8 cellular contexts compared by ENCODE assay signal in the genomic region with DNA sequence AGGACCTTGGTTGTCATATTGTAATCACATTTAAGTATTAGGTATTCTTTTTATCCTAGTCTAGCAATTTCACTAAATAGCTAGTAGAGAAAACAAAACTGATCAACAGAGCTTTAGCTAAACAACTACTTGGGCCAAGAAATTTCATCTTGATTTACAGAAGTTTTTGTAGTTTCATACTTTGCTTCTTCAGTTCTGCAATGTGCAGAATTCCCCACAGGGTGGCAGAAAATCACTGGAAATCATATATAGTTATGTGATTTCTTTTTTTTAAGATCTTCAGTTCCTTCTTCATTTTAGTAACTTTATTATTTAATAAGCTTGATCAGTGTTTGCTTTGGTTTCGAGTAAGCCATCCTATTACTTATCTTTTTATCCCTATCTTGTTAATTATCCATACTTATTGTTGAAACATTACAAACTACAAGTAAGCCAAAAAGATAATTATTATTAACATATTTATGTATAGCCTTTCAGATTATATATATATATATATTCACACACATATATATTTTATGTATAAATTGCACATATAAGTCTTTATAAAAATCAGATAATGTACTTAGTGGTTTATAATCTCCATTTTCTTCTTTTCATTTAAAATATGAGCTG. TPM values are rescaled to one million over a fixed set of nuclear protein-coding genes. Genes with fewer than 3 reads are reported as not detected.
A peak's percentile ranks its signal among the peaks of the same experiment; 100 is the strongest.
DNase-seq lines count a peak whose midpoint lies in the region; ATAC-seq and TF ChIP-seq lines count a peak whose summit lies in the region.

No MANE protein-coding gene starts in this region.

- peak overlapping the region in 3 of 4 donors; percentile 9 to 99 (median 99) for H3K27ac ChIP-seq in gastroesophageal sphincter

- peaks cover 5 to 36% (median 8%) of the 10 kb centered on the region in 3 donors for H3K4me1 ChIP-seq in gastroesophageal sphincter

- DNase-seq in AG08395 (ENCODE audit: low spot score), result peak; percentile 25
- peak; percentile 14 for DNase-seq in NCI-H774 (lab: John Stamatoyannopoulos, UW)
- DNase-seq in activated gamma-delta T cell treated with anti-CD3 and anti-CD28 coated beads, Interleukin-2, amount 50 U/mL, for 16 hours (ENCODE audit: low read depth), result peak; percentile 25
- DNase-seq in stimulated activated CD4-positive, alpha-beta T cell treated with anti-CD3 and anti-CD28 coated beads, Interleukin-1b, Interleukin-23, amount 100 ng/mL, for 4 hours (ENCODE audit: low read depth in 2 of 2), result peak; percentile 5 to 28
- no peak for DNase-seq in HuH-7 (ENCODE audit: low spot score)

- H3K4me3 ChIP-seq in gastroesophageal sphincter, result no peak overlapping the region

- TF ChIP-seq CTCF in GM12874 (IDR thresholded peaks at IDR 0.05; ENCODE audit: insufficient read depth, low read depth, low read length) (peak; percentile 41; the same call in 1 of the 2 replicates), gastroesophageal sphincter (IDR thresholded peaks at IDR 0.05) (peak; percentile 38 to 76 (median 64))

- no peak for TF ChIP-seq POLR2A in gastroesophageal sphincter (IDR thresholded peaks at IDR 0.05)

- H3K27me3 ChIP-seq in gastroesophageal sphincter, result no peaks in the 10 kb centered on the region

- H3K36me3 ChIP-seq in gastroesophageal sphincter, result peaks cover 0 to 6% of the 10 kb centered on the region in 2 donors

- TF ChIP-seq EP300 in gastroesophageal sphincter (IDR thresholded peaks at IDR 0.05), result no peak

- WGBS in gastroesophageal sphincter (ENCODE audit: low coverage in 1 of 2), 2 donors, result 27 to 33% methylated on average over 1 of the region's 1 CpG

- no peaks in the 10 kb centered on the region for H3K9me3 ChIP-seq in gastroesophageal sphincter

- no peak for ATAC-seq in gastroesophageal sphincter
- no peak for ATAC-seq in GM18519 (IDR thresholded peaks at IDR 0.05; ENCODE audit: low FRiP score, unreplicated experiment)

RNA-seq across cellular contexts. Expression of gene BNIP2, which starts 2.2 kb away (rescaled TPM):
- 100 to 1,000 TPM; 172 to 218 (median 190) TPM for total RNA-seq in gastroesophageal sphincter

RNA-seq across cellular contexts. Expression of gene GTF2A2, which starts 34.0 kb away (rescaled TPM):
- 10 to 100 TPM; 31.8 to 66.3 (median 38.6) TPM for total RNA-seq in gastroesophageal sphincter
